In the genomic region with DNA sequence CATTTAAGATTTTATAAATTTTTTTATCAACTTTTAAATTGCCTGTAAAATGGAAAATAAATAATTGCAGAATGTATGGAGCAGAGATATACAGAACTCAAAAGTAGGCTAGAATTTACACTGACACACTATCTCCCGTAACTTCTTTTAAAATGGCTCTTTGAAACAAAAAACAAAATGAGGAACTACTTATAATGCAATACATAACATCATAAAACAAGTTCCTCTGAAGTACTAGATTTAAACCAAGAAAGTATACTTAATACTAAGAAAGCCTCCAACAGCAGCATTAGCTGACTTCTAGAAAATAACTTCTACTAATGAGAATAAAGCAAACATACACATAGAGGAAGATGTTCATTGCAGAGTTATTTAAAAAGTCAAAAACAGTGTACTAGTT, we compare ENCODE assay signal across 1 cellular context.
TF ChIP-seq lines count a peak whose summit lies in the region.

No MANE protein-coding gene starts in this region.

TF ChIP-seq in HepG2, 621 proteins besides CTCF, POLR2A, EP300 and RAD21:
- no peak for TF ChIP-seq NFAT5 (CRISPR knock-in tag; IDR thresholded peaks at IDR 0.05)
- no peak for TF ChIP-seq ZNF674 (CRISPR knock-in tag; IDR thresholded peaks at IDR 0.05; ENCODE audit: low read depth)
- TF ChIP-seq ZNF574 (CRISPR knock-in tag; IDR thresholded peaks at IDR 0.05), result no peak
- no peak for TF ChIP-seq MXD1 (CRISPR knock-in tag; IDR thresholded peaks at IDR 0.05)
- TF ChIP-seq ZNF552 (CRISPR knock-in tag; IDR thresholded peaks at IDR 0.05; ENCODE audit: borderline replicate concordance), result no peak
- no peak for TF ChIP-seq RARA (CRISPR knock-in tag; IDR thresholded peaks at IDR 0.05)
- no peak for TF ChIP-seq ZNF558 (CRISPR knock-in tag; IDR thresholded peaks at IDR 0.05; ENCODE audit: borderline replicate concordance)
- TF ChIP-seq ZUFSP (CRISPR knock-in tag; IDR thresholded peaks at IDR 0.05; ENCODE audit: borderline replicate concordance), result no peak
